19 cellular contexts compared by ENCODE assay signal in genomic region chr10:10165415-10165814, GRCh38.
"Had no signal": no experiment of that assay in that cellular context is flagged by ENCODE, and none has a peak within 500 bp of the region (broad histone marks: within the 10 kb centered on the region; RNA-seq: fewer than 3 reads in every experiment).

No MANE protein-coding gene starts in this region.

- H3K9me3 ChIP-seq: prostate gland, right lobe of liver, testis had no signal

- H3K4me3 ChIP-seq: esophagus squamous epithelium, hepatocyte, left ventricle myocardium inferior, lung, prostate gland, right lobe of liver, testis, tibial nerve had no signal

- DNase-seq: esophagus squamous epithelium; foreskin fibroblast; kidney; left cardiac atrium; left ventricle myocardium inferior; mesenchymal stem cell; naive B cell; retina; right lobe of liver; stimulated activated CD4-positive, alpha-beta T cell treated with anti-CD3 and anti-CD28 coated beads, Interleukin-4, amount 100 ng/mL, for 24 hours; stimulated activated naive CD8-positive, alpha-beta T cell treated with anti-CD3 and anti-CD28 coated beads, Interleukin-15, amount 100 ng/mL, for 72 hours; testis had no signal

- H3K27me3 ChIP-seq: esophagus squamous epithelium, hepatocyte, right lobe of liver, testis, tibial nerve had no signal

- H3K4me1 ChIP-seq: esophagus squamous epithelium, left ventricle myocardium inferior, prostate gland, right lobe of liver, testis, tibial nerve had no signal

- H3K27ac ChIP-seq: esophagus squamous epithelium, hepatocyte, left ventricle myocardium inferior, parathyroid adenoma, prostate gland, right lobe of liver, testis, tibial nerve had no signal

- ATAC-seq: left cardiac atrium; right lobe of liver; stimulated activated memory B cell treated with anti-CD40 and anti-IgM and Interleukin-4, amounts not matched to agents 10 μg/mL and 1 μg/mL and 100 μg/mL, for 72 hours; stimulated activated naive CD8-positive, alpha-beta T cell treated with anti-CD3 and anti-CD28 coated beads, Interleukin-15, amount 100 ng/mL, for 72 hours had no signal

- FAIRE-seq: colon, kidney had no signal

- H3K36me3 ChIP-seq: esophagus squamous epithelium, left ventricle myocardium inferior, prostate gland, right lobe of liver, tibial nerve had no signal

- H3K9ac ChIP-seq: parathyroid adenoma had no signal

- H3K4me2 ChIP-seq: hepatocyte had no signal

- H3K79me2 ChIP-seq: hepatocyte, parathyroid adenoma had no signal
